Comparison of ENCODE assay signal across 1 cellular context in the genomic region with DNA sequence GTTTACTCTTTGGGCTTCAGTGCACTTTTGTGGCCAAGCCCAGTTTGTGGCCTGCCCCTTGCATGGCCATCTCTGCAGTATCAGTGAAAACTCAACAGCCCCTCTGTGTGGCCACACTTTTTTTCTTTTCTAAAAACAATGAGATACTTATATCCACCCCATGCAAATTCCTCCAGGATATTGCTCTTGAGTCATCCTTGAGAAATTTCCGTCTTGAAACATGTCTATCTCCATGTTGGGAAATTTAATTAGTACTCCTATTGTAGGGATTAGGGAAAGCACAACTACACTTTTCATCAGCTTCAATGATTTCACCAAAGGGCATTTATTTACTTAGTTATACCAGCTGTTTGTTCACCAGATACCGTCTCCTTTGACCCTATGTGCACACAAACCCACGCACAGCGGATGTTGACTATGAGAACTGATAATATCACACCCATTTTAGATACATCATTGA.
TF ChIP-seq lines count a peak whose summit lies in the region.

No MANE protein-coding gene starts in this region.

TF ChIP-seq in neural cell, 6 proteins besides CTCF, POLR2A, EP300 and RAD21 (continued from another document):
- TF ChIP-seq MXI1 (conservative IDR thresholded peaks at IDR 0.05; ENCODE audit: poor library complexity, severe bottlenecking) = no peak
- TF ChIP-seq TAF1 (IDR thresholded peaks at IDR 0.05; ENCODE audit: low read depth) = no peak
- TF ChIP-seq POLR2AphosphoS5 (IDR thresholded peaks at IDR 0.05) = no peak
- no peak for TF ChIP-seq EZH2 (IDR thresholded peaks at IDR 0.05; ENCODE audit: borderline replicate concordance, insufficient read depth, low read length, poor library complexity, severe bottlenecking)
